Comparison of ENCODE assay signal across 20 cellular contexts in genomic region chr5:42930934-42931333, GRCh38.
"Had no signal": no experiment of that assay in that cellular context is flagged by ENCODE, and none has a peak within 500 bp of the region (broad histone marks: within the 10 kb centered on the region; RNA-seq: fewer than 3 reads in every experiment).

No MANE protein-coding gene starts in this region.

- DNase-seq: activated CD4-positive, alpha-beta T cell treated with anti-CD3 and anti-CD28 coated beads for 1 hour; activated CD4-positive, alpha-beta T cell treated with anti-CD3 and anti-CD28 coated beads, Interleukin-2, amount 50 U/mL, for 48 hours; activated CD8-positive, alpha-beta memory T cell treated with anti-CD3 and anti-CD28 coated beads, Interleukin-2, amount 10 ng/mL, durations not matched to agents 7 days and 5 days; activated naive CD8-positive, alpha-beta T cell treated with anti-CD3 and anti-CD28 coated beads, Interleukin-2, amount 10 ng/mL, durations not matched to agents 7 days and 5 days; anterior cingulate cortex; cerebellar nuclear complex; cortex of kidney; mesendoderm; natural killer cell; ovary; psoas muscle; right cardiac atrium; T-helper 2 cell; transverse colon; uterus; WERI-Rb-1 had no signal

- H3K4me1 Mint-ChIP-seq: activated CD8-positive, alpha-beta memory T cell treated with anti-CD3 and anti-CD28 coated beads, Interleukin-2, amount 10 ng/mL, durations not matched to agents 7 days and 5 days; activated naive CD8-positive, alpha-beta T cell treated with anti-CD3 and anti-CD28 coated beads, Interleukin-2, amount 10 ng/mL, durations not matched to agents 7 days and 5 days; brain; natural killer cell had no signal

- H3K4me3 Mint-ChIP-seq: activated CD8-positive, alpha-beta memory T cell treated with anti-CD3 and anti-CD28 coated beads, Interleukin-2, amount 10 ng/mL, durations not matched to agents 7 days and 5 days; activated naive CD8-positive, alpha-beta T cell treated with anti-CD3 and anti-CD28 coated beads, Interleukin-2, amount 10 ng/mL, durations not matched to agents 7 days and 5 days; brain; natural killer cell; stimulated activated naive CD8-positive, alpha-beta T cell treated with anti-CD3 and anti-CD28 coated beads, Interleukin-15, Interleukin-2, amounts not matched to agents 100 ng/mL and 50 ng/mL, for 24 hours had no signal

- H3K27me3 Mint-ChIP-seq: stimulated activated naive CD8-positive, alpha-beta T cell treated with anti-CD3 and anti-CD28 coated beads, Interleukin-15, Interleukin-2, amounts not matched to agents 100 ng/mL and 50 ng/mL, for 24 hours had no signal

- ATAC-seq: activated CD8-positive, alpha-beta memory T cell treated with anti-CD3 and anti-CD28 coated beads, Interleukin-2, amount 10 ng/mL, durations not matched to agents 7 days and 5 days; natural killer cell; psoas muscle; right cardiac atrium had no signal

- H3K36me3 Mint-ChIP-seq: brain, natural killer cell had no signal

- H3K9me3 ChIP-seq: ovary, psoas muscle, suprapubic skin, transverse colon, uterus had no signal

- H3K27ac ChIP-seq: ovary, psoas muscle, skin epidermis, suprapubic skin, transverse colon, uterus, WERI-Rb-1 had no signal

- H3K27ac Mint-ChIP-seq: activated CD8-positive, alpha-beta memory T cell treated with anti-CD3 and anti-CD28 coated beads, Interleukin-2, amount 10 ng/mL, durations not matched to agents 7 days and 5 days; activated naive CD8-positive, alpha-beta T cell treated with anti-CD3 and anti-CD28 coated beads, Interleukin-2, amount 10 ng/mL, durations not matched to agents 7 days and 5 days; brain; natural killer cell; stimulated activated naive CD8-positive, alpha-beta T cell treated with anti-CD3 and anti-CD28 coated beads, Interleukin-15, Interleukin-2, amounts not matched to agents 100 ng/mL and 50 ng/mL, for 24 hours had no signal

- H3K4me1 ChIP-seq: psoas muscle, suprapubic skin, transverse colon, uterus had no signal

- H3K27me3 ChIP-seq: ovary, suprapubic skin, transverse colon, uterus had no signal

- H3K4me3 ChIP-seq: ovary, psoas muscle, skin epidermis, suprapubic skin, transverse colon, uterus had no signal

- H3K36me3 ChIP-seq: ovary, suprapubic skin, transverse colon, uterus, WERI-Rb-1 had no signal
